ENCODE assay signal across 8 cellular contexts in genomic region chr16:74999683-75000480, GRCh38. TPM values are rescaled to one million over a fixed set of nuclear protein-coding genes. Genes with fewer than 3 reads are reported as not detected.
DNase-seq lines count a peak whose midpoint lies in the region; ATAC-seq, FAIRE-seq and TF ChIP-seq lines count a peak whose summit lies in the region.

No MANE protein-coding gene starts in this region.

- H3K27me3 Mint-ChIP-seq in activated T-helper 2 cell treated with anti-CD3 and anti-CD28 coated beads, Interferon-gamma antibody, Interleukin-2, Interleukin-4, amounts not matched to agents 10 μg/mL and 5 μg/mL and 100 μg/mL, durations not matched to agents 14 hours and 24 hours and 36 hours (ENCODE audit: low read depth), result peaks cover 12% of the 10 kb centered on the region

- TF ChIP-seq EP300 in neural cell (conservative IDR thresholded peaks at IDR 0.05; ENCODE audit: poor library complexity, severe bottlenecking), result no peak

- peaks cover 57% of the 10 kb centered on the region for H3K79me2 ChIP-seq in neural cell (replicated peaks; ENCODE audit: insufficient read depth, low read length)

- peak; percentile 76 for ATAC-seq in foreskin keratinocyte

- H3K4me1 Mint-ChIP-seq in activated T-helper 2 cell treated with anti-CD3 and anti-CD28 coated beads, Interferon-gamma antibody, Interleukin-2, Interleukin-4, amounts not matched to agents 10 μg/mL and 5 μg/mL and 100 μg/mL, durations not matched to agents 14 hours and 24 hours and 36 hours (ENCODE audit: low read depth), result peaks cover 47% of the 10 kb centered on the region

- H3K9me3 Mint-ChIP-seq in activated T-helper 2 cell treated with anti-CD3 and anti-CD28 coated beads, Interferon-gamma antibody, Interleukin-2, Interleukin-4, amounts not matched to agents 10 μg/mL and 5 μg/mL and 100 μg/mL, durations not matched to agents 14 hours and 24 hours and 36 hours, result no peaks in the 10 kb centered on the region

- peaks cover 4% of the 10 kb centered on the region for H3F3A ChIP-seq in neural cell (ENCODE audit: insufficient read depth, low read length, poor library complexity, severe bottlenecking)

- H2AFZ ChIP-seq in neural cell (ENCODE audit: low read depth, low read length), result peak overlapping the region; percentile 21

- peak overlapping the region; percentile 26 for H3K27ac Mint-ChIP-seq in activated T-helper 2 cell treated with anti-CD3 and anti-CD28 coated beads, Interferon-gamma antibody, Interleukin-2, Interleukin-4, amounts not matched to agents 10 μg/mL and 5 μg/mL and 100 μg/mL, durations not matched to agents 14 hours and 24 hours and 36 hours

- H3K27me3 ChIP-seq in NT2/D1 (ENCODE audit: insufficient read depth, insufficient read length) (peaks cover 12% of the 10 kb centered on the region), foreskin keratinocyte (no peaks in the 10 kb centered on the region), neural cell (ENCODE audit: insufficient read depth, low read depth, low read length) (no peaks in the 10 kb centered on the region), testis (no peaks in the 10 kb centered on the region)

- TF ChIP-seq RAD21 in neural cell (conservative IDR thresholded peaks at IDR 0.05), result no peak

- no peak overlapping the region for H3K27ac ChIP-seq in foreskin keratinocyte
- peak overlapping the region; percentile 88 for H3K27ac ChIP-seq in neural cell (ENCODE audit: low read length)
- peak overlapping the region; percentile 73 to 88 for H3K27ac ChIP-seq in testis

- intact Hi-C loops in activated T-helper 2 cell treated with anti-CD3 and anti-CD28 coated beads, Interferon-gamma antibody, Interleukin-2, Interleukin-4, amounts not matched to agents 10 μg/mL and 5 μg/mL and 100 μg/mL, durations not matched to agents 14 hours and 24 hours and 36 hours (cut with micrococcal nuclease), result loop anchor here (1.0 kb wide), 1 partner anchor 99 kb away; no protein-coding TSS in a partner anchor
- intact Hi-C loops in testis (cut with DNase I; ENCODE audit: low total_unique reads), result loop anchor here (2.0 kb wide), 1 partner anchor 111 kb away; no protein-coding TSS in a partner anchor

- FAIRE-seq in RCC 7860 (lab: Jason Lieb, UNC), result no peak

- no peaks in the 10 kb centered on the region for H3K9me3 ChIP-seq in NT2/D1 (ENCODE audit: insufficient read depth, low read length)
- H3K9me3 ChIP-seq in neural cell (ENCODE audit: low read length), result no peaks in the 10 kb centered on the region
- H3K9me3 ChIP-seq in testis, result no peaks in the 10 kb centered on the region

- TF ChIP-seq CTCF in HFF-Myc (IDR thresholded peaks at IDR 0.05; ENCODE audit: low read depth, low read length, missing control alignments), result no peak
- no peak for TF ChIP-seq CTCF in foreskin keratinocyte (conservative IDR thresholded peaks at IDR 0.05)
- TF ChIP-seq CTCF in neural cell (IDR thresholded peaks at IDR 0.05; ENCODE audit: poor library complexity, severe bottlenecking), result peak; percentile 55
- no peak for TF ChIP-seq CTCF in testis (IDR thresholded peaks at IDR 0.05)

- H3K4me1 ChIP-seq in NT2/D1 (ENCODE audit: insufficient read depth, insufficient read length) (peaks cover 17% of the 10 kb centered on the region), foreskin keratinocyte (peaks cover 17% of the 10 kb centered on the region), testis (peaks cover 25% of the 10 kb centered on the region)

- no peaks in the 10 kb centered on the region for H3K9me2 ChIP-seq in neural cell (ENCODE audit: insufficient read depth, low read length)

- H3K4me3 ChIP-seq in HFF-Myc (replicated peaks; ENCODE audit: low read depth, low read length), result peak overlapping the region; percentile 54
- H3K4me3 ChIP-seq in NT2/D1 (ENCODE audit: insufficient read length, low read depth), result peak overlapping the region; percentile 68
- peak overlapping the region; percentile 98 for H3K4me3 ChIP-seq in neural cell (ENCODE audit: low read length)
- H3K4me3 ChIP-seq in testis, result peak overlapping the region; percentile 86 to 89

- WGBS in testis, 2 donors, result 1 to 3% methylated on average over 10 to 59 of the region's 66 CpGs

- H4K20me1 ChIP-seq in neural cell (ENCODE audit: insufficient read depth), result peaks cover 49% of the 10 kb centered on the region

- H3K4me3 Mint-ChIP-seq in activated T-helper 2 cell treated with anti-CD3 and anti-CD28 coated beads, Interferon-gamma antibody, Interleukin-2, Interleukin-4, amounts not matched to agents 10 μg/mL and 5 μg/mL and 100 μg/mL, durations not matched to agents 14 hours and 24 hours and 36 hours (ENCODE audit: low read depth), result peak overlapping the region; percentile 86

- peaks cover 33% of the 10 kb centered on the region for H3K36me3 Mint-ChIP-seq in activated T-helper 2 cell treated with anti-CD3 and anti-CD28 coated beads, Interferon-gamma antibody, Interleukin-2, Interleukin-4, amounts not matched to agents 10 μg/mL and 5 μg/mL and 100 μg/mL, durations not matched to agents 14 hours and 24 hours and 36 hours (ENCODE audit: low read depth)

- H3K36me3 ChIP-seq in NT2/D1 (ENCODE audit: insufficient read depth, insufficient read length, low read length) (peaks cover 7% of the 10 kb centered on the region), neural cell (ENCODE audit: insufficient read depth, low read length) (peaks cover 7% of the 10 kb centered on the region), testis (ENCODE audit: low read depth, missing control alignments) (no peaks in the 10 kb centered on the region)

- peak overlapping the region; percentile 85 for H3K9ac ChIP-seq in NT2/D1 (ENCODE audit: insufficient read length, low read depth)
- peak overlapping the region; percentile 92 for H3K9ac ChIP-seq in neural cell (ENCODE audit: low read length)

- peak overlapping the region; percentile 75 for H3K4me2 ChIP-seq in neural cell (ENCODE audit: low read length)

- DNase-seq in D341Med (ENCODE audit: low spot score), result peak; percentile 58
- DNase-seq in HFF-Myc (ENCODE audit: extremely low read depth, low read depth), result no peak
- DNase-seq in NT2/D1 (ENCODE audit: low read depth, low spot score), result no peak
- DNase-seq in activated T-helper 2 cell treated with anti-CD3 and anti-CD28 coated beads, Interferon-gamma antibody, Interleukin-2, Interleukin-4, amounts not matched to agents 10 μg/mL and 5 μg/mL and 100 μg/mL, durations not matched to agents 14 hours and 24 hours and 36 hours (ENCODE audit: low spot score), result peak; percentile 46
- DNase-seq in foreskin keratinocyte, result peak in 1 of 2 donors; percentile 55
- peak; percentile 80 for DNase-seq in testis
- no peak for DNase-seq in RCC 7860 (ENCODE audit: low spot score)

- no peak for TF ChIP-seq POLR2A in testis (IDR thresholded peaks at IDR 0.05)

TF ChIP-seq in neural cell, 6 proteins besides CTCF, POLR2A, EP300 and RAD21:
- TF ChIP-seq REST (IDR thresholded peaks at IDR 0.05; ENCODE audit: borderline replicate concordance) (peak; percentile 34), TAF1 (IDR thresholded peaks at IDR 0.05; ENCODE audit: low read depth) (peak; percentile 54), MXI1 (conservative IDR thresholded peaks at IDR 0.05; ENCODE audit: poor library complexity, severe bottlenecking) (peak; percentile 95), POLR2AphosphoS5 (IDR thresholded peaks at IDR 0.05) (peak; percentile 28), EZH2 (IDR thresholded peaks at IDR 0.05; ENCODE audit: borderline replicate concordance, insufficient read depth, low read length, poor library complexity, severe bottlenecking) (no peak), SMC3 (conservative IDR thresholded peaks at IDR 0.05; ENCODE audit: poor library complexity) (no peak)

RNA-seq across cellular contexts. Expression of gene ZNRF1, which starts 1.1 kb away (rescaled TPM):
- total RNA-seq in activated T-helper 2 cell treated with anti-CD3 and anti-CD28 coated beads, Interferon-gamma antibody, Interleukin-2, Interleukin-4, amounts not matched to agents 10 μg/mL and 5 μg/mL and 100 μg/mL, durations not matched to agents 14 hours and 24 hours and 36 hours, result 34.8 and 36.6 TPM in 2 replicates
- 17.4 and 18.5 TPM in 2 replicates for total RNA-seq in foreskin keratinocyte
- polyA plus RNA-seq in foreskin keratinocyte, result 22.2 and 22.8 TPM in 2 replicates
- 31.6 and 33.3 TPM in 2 replicates for polyA plus RNA-seq in neural cell
- polyA minus RNA-seq in neural cell, result 55.3 and 66.1 TPM in 2 replicates
- total RNA-seq in testis, result 10 to 100 TPM; 90.4 to 93.0 TPM
- 51.8 TPM for polyA plus RNA-seq in testis (ENCODE audit: insufficient read depth, low read depth, low replicate concordance)

RNA-seq across cellular contexts. Expression of gene WDR59, which starts 15.0 kb away (rescaled TPM):
- total RNA-seq in activated T-helper 2 cell treated with anti-CD3 and anti-CD28 coated beads, Interferon-gamma antibody, Interleukin-2, Interleukin-4, amounts not matched to agents 10 μg/mL and 5 μg/mL and 100 μg/mL, durations not matched to agents 14 hours and 24 hours and 36 hours, result 83.9 and 92.0 TPM in 2 replicates
- 22.7 and 23.8 TPM in 2 replicates for total RNA-seq in foreskin keratinocyte
- polyA plus RNA-seq in foreskin keratinocyte, result 17.6 and 19.7 TPM in 2 replicates
- 20.3 and 24.1 TPM in 2 replicates for polyA plus RNA-seq in neural cell
- polyA minus RNA-seq in neural cell, result 25.1 and 26.1 TPM in 2 replicates
- total RNA-seq in testis, result 10 to 100 TPM; 55.0 to 73.8 TPM
- polyA plus RNA-seq in testis (ENCODE audit: insufficient read depth, low read depth, low replicate concordance), result 47.6 TPM

Comparison
In these comparisons a context has a peak if more than half of its experiments do, and no peak if none do; other contexts are left out.
1. DNase-seq: peak in D341Med (single experiment), activated T-helper 2 cell treated with anti-CD3 and anti-CD28 coated beads, Interferon-gamma antibody, Interleukin-2, Interleukin-4, amounts not matched to agents 10 μg/mL and 5 μg/mL and 100 μg/mL, durations not matched to agents 14 hours and 24 hours and 36 hours (single experiment) and testis (single experiment); none in HFF-Myc (single experiment), NT2/D1 (single experiment) and RCC 7860 (single experiment).
2. Peak in every context shown above with its lines, with median percentiles within 50 percentile points of each other: H3K4me3 ChIP-seq.